In the genomic region with DNA sequence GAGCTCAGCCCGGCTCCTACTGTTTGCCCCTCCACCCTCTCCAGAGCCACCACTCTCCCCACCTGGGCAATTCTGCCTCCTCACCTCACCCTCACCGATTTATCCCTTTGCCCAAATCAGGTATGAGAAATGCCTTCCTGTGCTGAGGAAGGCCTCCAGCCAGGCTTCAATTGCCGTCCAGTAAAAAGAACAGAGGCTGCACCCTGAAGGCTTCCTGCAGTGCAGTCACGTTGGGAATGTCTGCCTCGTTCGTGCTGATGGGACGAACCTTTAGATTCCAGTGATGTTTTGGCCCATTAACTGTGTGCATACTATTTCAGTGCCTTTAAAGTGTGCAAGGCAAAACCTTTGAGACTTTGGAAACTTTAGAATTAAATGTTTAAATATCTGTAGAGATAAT, we compare ENCODE assay signal across 18 cellular contexts. TPM values are rescaled to one million over a fixed set of nuclear protein-coding genes. Genes with fewer than 3 reads are reported as not detected.
DNase-seq lines count a peak whose midpoint lies in the region; ATAC-seq, FAIRE-seq and TF ChIP-seq lines count a peak whose summit lies in the region.
"Had no signal": no experiment of that assay in that cellular context is flagged by ENCODE, and none has a peak within 500 bp of the region (broad histone marks: within the 10 kb centered on the region; RNA-seq: fewer than 3 reads in every experiment).

No MANE protein-coding gene starts in this region.

- H3K27me3 ChIP-seq in Caco-2 (replicated peaks; ENCODE audit: control insufficient read depth, insufficient read depth, low read length) (no peaks in the 10 kb centered on the region), K562 (ENCODE audit: control insufficient read depth in 2 of 2, insufficient read depth in 2 of 2, low read length in 2 of 2) (peaks cover 31 to 71% of the 10 kb centered on the region in 2 experiments), spleen (replicated peaks in 1 of 7) (no peaks in the 10 kb centered on the region), foreskin keratinocyte (peaks cover 10% of the 10 kb centered on the region), H9 (ENCODE audit: insufficient read depth, low read length) (no peaks in the 10 kb centered on the region)
- H3K27me3 ChIP-seq: BE2C had no signal

- no peak for TF ChIP-seq EP300 in K562 (IDR thresholded peaks at IDR 0.05; ENCODE audit: low read length)

- BruUV-seq in Caco-2 (replicated peaks; lab: Mats Ljungman, UMichigan) (no TSS peak), K562 (replicated peaks; lab: Mats Ljungman, UMichigan) (no TSS peak)

- peaks cover 27% of the 10 kb centered on the region for H3K4me1 Mint-ChIP-seq in Caco-2 (ENCODE audit: low read depth, unreplicated experiment)
- peaks cover 14% of the 10 kb centered on the region for H3K4me1 Mint-ChIP-seq in nephron progenitor cell
- peaks cover 0 to 2% of the 10 kb centered on the region in 2 experiments; a peak in 1 of 4 replicates for H3K4me1 Mint-ChIP-seq in H9
- H3K4me1 Mint-ChIP-seq: CD4-positive, CD25-positive, alpha-beta regulatory T cell; CD8-positive, alpha-beta memory T cell had no signal

- FAIRE-seq in K562 (lab: Jason Lieb, UNC), result no peak
- FAIRE-seq: D721Med had no signal

- no peak for TF ChIP-seq CTCF in Caco-2 (IDR thresholded peaks at IDR 0.05; ENCODE audit: insufficient read depth in 1 of 2, low read depth in 1 of 2, low read length in 1 of 2, severe bottlenecking in 1 of 2, unreplicated experiment in 1 of 2)
- TF ChIP-seq CTCF in K562 (IDR thresholded peaks at IDR 0.05 in 2 of 3, conservative IDR thresholded peaks at IDR 0.05 in 1 of 3; ENCODE audit: insufficient read depth in 2 of 3, low read depth in 1 of 3, low read length in 3 of 3), result no peak
- TF ChIP-seq CTCF in nephron progenitor cell (IDR thresholded peaks at IDR 0.05), result no peak
- TF ChIP-seq CTCF in spleen (IDR thresholded peaks at IDR 0.05 in 8 of 11, conservative IDR thresholded peaks at IDR 0.05 in 3 of 11), result no peak
- TF ChIP-seq CTCF in foreskin keratinocyte (conservative IDR thresholded peaks at IDR 0.05), result no peak
- TF ChIP-seq CTCF in H9 (conservative IDR thresholded peaks at IDR 0.05), result no peak

- no peak for TF ChIP-seq RAD21 in K562 (CRISPR knock-in tag; conservative IDR thresholded peaks at IDR 0.05 in 1 of 2, IDR thresholded peaks at IDR 0.05 in 1 of 2)

- no peak overlapping the region for H3T11ph ChIP-seq in H9 (ENCODE audit: low read length)

- H4K20me1 ChIP-seq in K562 (replicated peaks; ENCODE audit: control insufficient read depth, insufficient read depth, low read length) (no peaks in the 10 kb centered on the region), H9 (ENCODE audit: control insufficient read depth, insufficient read depth, insufficient read length) (no peaks in the 10 kb centered on the region)

- no peak overlapping the region for H2BK120ac ChIP-seq in H9 (ENCODE audit: low read depth, low read length, poor library complexity, severe bottlenecking)

- no peak for TF ChIP-seq POLR2A in K562 (conservative IDR thresholded peaks at IDR 0.05)
- no peak for TF ChIP-seq POLR2A in spleen (IDR thresholded peaks at IDR 0.05)

- H3K4me3 Mint-ChIP-seq in Caco-2 (ENCODE audit: unreplicated experiment), result no peak overlapping the region
- H3K4me3 Mint-ChIP-seq in nephron progenitor cell, result no peak overlapping the region
- H3K4me3 Mint-ChIP-seq in H9, result no peak overlapping the region
- H3K4me3 Mint-ChIP-seq: CD4-positive, CD25-positive, alpha-beta regulatory T cell; CD8-positive, alpha-beta memory T cell had no signal

- H3K9ac ChIP-seq in K562 (ENCODE audit: insufficient read depth in 1 of 2, low read depth in 2 of 2, low read length in 2 of 2) (no peak overlapping the region), H9 (ENCODE audit: extremely low read depth, insufficient read length, low read length) (no peak overlapping the region)

- H3K27me3 Mint-ChIP-seq in Caco-2 (ENCODE audit: insufficient read depth, unreplicated experiment), result no peaks in the 10 kb centered on the region
- H3K27me3 Mint-ChIP-seq in nephron progenitor cell (ENCODE audit: low read depth, poor library complexity), result peaks cover 4% of the 10 kb centered on the region
- no peaks in the 10 kb centered on the region; the same call in 1 of the 2 replicates for H3K27me3 Mint-ChIP-seq in H9 (ENCODE audit: low read depth)
- H3K27me3 Mint-ChIP-seq: CD4-positive, CD25-positive, alpha-beta regulatory T cell had no signal

- H2BK5ac ChIP-seq in H9 (ENCODE audit: insufficient read length, low read length), result no peak overlapping the region

- no peak overlapping the region for H3K18ac ChIP-seq in H9 (ENCODE audit: insufficient read length, low read depth, low read length)

- no peak overlapping the region for H2AK5ac ChIP-seq in H9 (ENCODE audit: insufficient read length, low read length)

- H3K14ac ChIP-seq in H9 (ENCODE audit: insufficient read depth, low read length), result no peak overlapping the region

- H2AFZ ChIP-seq in K562 (ENCODE audit: low read depth, low read length), result no peak overlapping the region
- H2AFZ ChIP-seq in H9 (ENCODE audit: low read length), result no peak overlapping the region

- H3K9me3 Mint-ChIP-seq in Caco-2 (ENCODE audit: unreplicated experiment), result no peaks in the 10 kb centered on the region
- no peaks in the 10 kb centered on the region for H3K9me3 Mint-ChIP-seq in nephron progenitor cell
- no peaks in the 10 kb centered on the region for H3K9me3 Mint-ChIP-seq in H9
- H3K9me3 Mint-ChIP-seq: CD4-positive, CD25-positive, alpha-beta regulatory T cell; CD8-positive, alpha-beta memory T cell had no signal

- H3K27ac Mint-ChIP-seq in Caco-2 (ENCODE audit: unreplicated experiment), result peak overlapping the region; percentile 51
- H3K27ac Mint-ChIP-seq in nephron progenitor cell, result peak overlapping the region; percentile 23
- no peak overlapping the region for H3K27ac Mint-ChIP-seq in H9
- H3K27ac Mint-ChIP-seq: CD4-positive, CD25-positive, alpha-beta regulatory T cell; CD8-positive, alpha-beta memory T cell had no signal

- in situ Hi-C loops in K562 (cut with MboI), result no loop called here

- no peak overlapping the region for H3K4me3 ChIP-seq in Caco-2 (ENCODE audit: low read depth, low read length)
- H3K4me3 ChIP-seq in K562, result no peak overlapping the region
- H3K4me3 ChIP-seq in spleen, result no peak overlapping the region

- H2BK12ac ChIP-seq in H9 (ENCODE audit: insufficient read length, low read depth, low read length), result no peak overlapping the region

- intact Hi-C loops in Caco-2 (cut with micrococcal nuclease; ENCODE audit: unreplicated experiment), result no loop called here
- intact Hi-C loops in K562 (cut with micrococcal nuclease), result no loop called here
- intact Hi-C loops in spleen (cut with DNase I; ENCODE audit: low total_unique reads), result no loop called here

- H2BK15ac ChIP-seq in H9 (ENCODE audit: low read depth, low read length), result no peak overlapping the region

- H3K23me2 ChIP-seq in H9 (ENCODE audit: insufficient read length, low read depth, low read length, poor library complexity, severe bottlenecking), result no peaks in the 10 kb centered on the region

- CTCF ChIA-PET in Caco-2 (lab: Charles Lee), result interaction anchor here (1.6 kb wide), 1 partner anchor 77 kb away, joined by 3 read pairs; no protein-coding TSS in a partner anchor
- CTCF ChIA-PET in K562 (lab: Yijun Ruan, JAX; ENCODE audit: low intra/inter-chr PET ratio), result no interaction called here

- H3K9me1 ChIP-seq in K562 (ENCODE audit: control insufficient read depth, insufficient read depth, low read length), result no peaks in the 10 kb centered on the region

- H3K27ac ChIP-seq in K562 (ENCODE audit: extremely low read depth, low read depth, low read length) (no peak overlapping the region), spleen (no peak overlapping the region), foreskin keratinocyte (no peak overlapping the region), H9 (ENCODE audit: insufficient read length, low read depth, low read length) (no peak overlapping the region)

- H3K4me1 ChIP-seq in Caco-2 (peaks cover 53% of the 10 kb centered on the region), K562 (replicated peaks in 1 of 2; ENCODE audit: control insufficient read depth in 2 of 2, insufficient read depth in 2 of 2, low read length in 2 of 2) (no peaks in the 10 kb centered on the region; a peak in 1 of 5 replicates), spleen (no peaks in the 10 kb centered on the region), foreskin keratinocyte (no peaks in the 10 kb centered on the region), H9 (ENCODE audit: insufficient read depth, low read length) (no peaks in the 10 kb centered on the region)
- H3K4me1 ChIP-seq: BE2C had no signal

- H3K36me3 ChIP-seq in Caco-2 (ENCODE audit: control insufficient read depth, insufficient read depth, low read length) (no peaks in the 10 kb centered on the region), K562 (ENCODE audit: control insufficient read depth, insufficient read depth, low read length) (no peaks in the 10 kb centered on the region), spleen (no peaks in the 10 kb centered on the region)
- H3K36me3 ChIP-seq: BE2C had no signal

- H3K36me3 Mint-ChIP-seq in Caco-2 (ENCODE audit: insufficient read depth, unreplicated experiment) (peaks cover 8% of the 10 kb centered on the region), nephron progenitor cell (ENCODE audit: low read depth) (no peaks in the 10 kb centered on the region), H9 (ENCODE audit: insufficient read depth in 1 of 3, low read depth in 3 of 3) (no peaks in the 10 kb centered on the region)
- H3K36me3 Mint-ChIP-seq: CD4-positive, CD25-positive, alpha-beta regulatory T cell; CD8-positive, alpha-beta memory T cell had no signal

- H3K4ac ChIP-seq in H9 (ENCODE audit: low read depth, low read length), result no peak overlapping the region

- POLR2A ChIA-PET in Caco-2 (lab: Charles Lee) (no interaction called here), K562 (lab: Yijun Ruan, JAX) (interaction anchor here (0.6 kb wide), 1 partner anchor 672 kb away, joined by 3 read pairs; no protein-coding TSS in a partner anchor)

- WGBS in K562 (ENCODE audit: insufficient coverage, low coverage, missing lambda C conversion rate), result 2% methylated on average over 7 of the region's 7 CpGs
- 76 to 86% (median 77%) methylated on average over 7 of the region's 7 CpGs for WGBS in spleen, 5 donors
- no CpG with 5 or more reads among the region's 7 CpGs for WGBS in H9 (ENCODE audit: extremely low coverage, insufficient read length, low lambda C conversion rate)

- no peaks in the 10 kb centered on the region for H3K79me1 ChIP-seq in H9 (ENCODE audit: insufficient read depth, low read depth, low read length, poor library complexity, severe bottlenecking)

- H3K4me2 ChIP-seq in K562 (ENCODE audit: insufficient read depth, low read length) (no peak overlapping the region), H9 (ENCODE audit: insufficient read depth, insufficient read length, low read length) (no peak overlapping the region)

- no peak overlapping the region for H3K23ac ChIP-seq in H9 (ENCODE audit: insufficient read length, low read depth, low read length)

- no peak for DNase-seq in Caco-2
- no peak for DNase-seq in K562 (ENCODE audit: extremely low read depth in 1 of 4, low spot score in 3 of 4)
- DNase-seq in nephron progenitor cell, result no peak
- peak; percentile 47 for DNase-seq in spleen
- no peak for DNase-seq in foreskin keratinocyte
- DNase-seq in H9, result no peak
- DNase-seq: BE2C; C1 segment of cervical spinal cord; CD4-positive, CD25-positive, alpha-beta regulatory T cell; CD8-positive, alpha-beta memory T cell; COR-L47; GDM1; GOT3; H7; KBM-7 had no signal

- no peak overlapping the region for H3K56ac ChIP-seq in H9 (ENCODE audit: insufficient read length, low read depth, low read length)

- no peak for ATAC-seq in K562
- ATAC-seq in foreskin keratinocyte, result no peak
- no peak for ATAC-seq in GM19452 (IDR thresholded peaks at IDR 0.05; ENCODE audit: unreplicated experiment)

- no peak overlapping the region for H4K5ac ChIP-seq in H9 (ENCODE audit: insufficient read length, low read depth, low read length)

- H3K9me3 ChIP-seq in Caco-2, result no peaks in the 10 kb centered on the region
- no peaks in the 10 kb centered on the region for H3K9me3 ChIP-seq in K562 (replicated peaks; ENCODE audit: control insufficient read depth, insufficient read depth, low read depth, low read length)
- H3K9me3 ChIP-seq in spleen, result no peaks in the 10 kb centered on the region
- no peaks in the 10 kb centered on the region for H3K9me3 ChIP-seq in H9 (ENCODE audit: control insufficient read depth, low read depth, low read length)
- H3K9me3 ChIP-seq: BE2C had no signal

- no peak overlapping the region for H4K91ac ChIP-seq in H9 (ENCODE audit: insufficient read length, low read depth, low read length)

- H4K8ac ChIP-seq in H9 (replicated peaks; ENCODE audit: insufficient read length, low read depth, low read length), result no peak overlapping the region

- no peaks in the 10 kb centered on the region for H3K79me2 ChIP-seq in K562 (ENCODE audit: control insufficient read depth, insufficient read depth, low read length)
- no peaks in the 10 kb centered on the region for H3K79me2 ChIP-seq in H9 (ENCODE audit: insufficient read depth, low read length)

- H2BK20ac ChIP-seq in H9 (ENCODE audit: low read depth, low read length, poor library complexity, severe bottlenecking), result no peak overlapping the region

RNA-seq across cellular contexts. Expression of gene ATP6V1C2, which starts 34.2 kb away (rescaled TPM):
- total RNA-seq in Caco-2 (2022) (4.2 and 4.8 TPM in 2 replicates), K562 (2014; rRNA removed) (not detected in 2 replicates), K562 (2014; rRNA removed; fragmentation: Illumina TruSeq; extraction: Trizol) (not detected in 2 replicates), K562 (2015; rRNA removed; fragmentation: Illumina TruSeq; extraction: Trizol) (not detected in 2 replicates), K562 (2021) (0.09 TPM in 1 of 2 replicates, not detected in the other), spleen (1 to 10 TPM in 2 of 7 donors, under 1 TPM in 2, not detected in 3; 0.23 to 9.2 (median 0.93) TPM), foreskin keratinocyte (0.07 TPM in 2 replicates), H9 (2021) (0.72 and 1.2 TPM in 2 replicates)
- 0.16 TPM in 1 of 2 replicates, not detected in the other for total RNA-seq in K562 (2011; cell fraction: chromatin; rRNA removed; ENCODE audit: low replicate concordance)
- not detected in 2 replicates for total RNA-seq in K562 (2011; cell fraction: nucleolus; rRNA removed)
- not detected in 2 replicates for total RNA-seq in K562 (2011; cell fraction: nucleoplasm; rRNA removed)
- polyA plus RNA-seq in K562 (2011; rRNA removed) (0.04 and 0.10 TPM in 2 replicates), K562 (2014; fragmentation: Illumina TruSeq; extraction: Trizol) (not detected in 2 replicates), K562 (2014; fragmentation: Nextera tagmentation; extraction: Ambion mirVana) (under 1 TPM; 0.28 to 0.31 TPM), K562 (2014; rRNA removed) (0.01 and 0.13 TPM in 2 replicates), spleen (under 1 TPM; 0.45 to 0.70 (median 0.54) TPM), foreskin keratinocyte (0.13 and 0.16 TPM in 2 replicates)
- polyA plus RNA-seq in K562 (2011; cell fraction: cytosol; rRNA removed), result not detected in 2 replicates
- polyA plus RNA-seq in K562 (2011; cell fraction: nucleus; rRNA removed), result 0.17 and 0.27 TPM in 2 replicates
- 1.0 and 1.5 TPM in 2 replicates for polyA plus RNA-seq in K562 (2012)
- not detected in 2 replicates for polyA minus RNA-seq in K562 (2011; rRNA and poly(A)+ RNA removed)
- 3.1 TPM in 1 of 2 replicates, not detected in the other for polyA minus RNA-seq in K562 (2011; cell fraction: cytosol; rRNA and poly(A)+ RNA removed)
- 0.40 TPM in 1 of 2 replicates, not detected in the other for polyA minus RNA-seq in K562 (2011; cell fraction: nucleus; rRNA and poly(A)+ RNA removed)
- total RNA-seq: CD4-positive, CD25-positive, alpha-beta regulatory T cell; HT-29 had no signal

RNA-seq across cellular contexts. Expression of gene PDIA6, which starts 57.0 kb away (rescaled TPM):
- total RNA-seq in Caco-2 (2022) (379 and 384 TPM in 2 replicates), K562 (2014; rRNA removed) (171 and 185 TPM in 2 replicates), K562 (2014; rRNA removed; fragmentation: Illumina TruSeq; extraction: Trizol) (226 and 229 TPM in 2 replicates), K562 (2015; rRNA removed; fragmentation: Illumina TruSeq; extraction: Trizol) (226 and 233 TPM in 2 replicates), K562 (2021) (196 and 198 TPM in 2 replicates), spleen (100 to 1,000 TPM; 100 to 164 (median 131) TPM), foreskin keratinocyte (347 and 395 TPM in 2 replicates), H9 (2021) (296 and 301 TPM in 2 replicates)
- 169 and 243 TPM in 2 replicates for total RNA-seq in K562 (2011; cell fraction: chromatin; rRNA removed; ENCODE audit: low replicate concordance)
- 249 and 253 TPM in 2 replicates for total RNA-seq in K562 (2011; cell fraction: nucleolus; rRNA removed)
- total RNA-seq in K562 (2011; cell fraction: nucleoplasm; rRNA removed), result 314 and 381 TPM in 2 replicates
- polyA plus RNA-seq in K562 (2011; rRNA removed) (184 and 234 TPM in 2 replicates), K562 (2014; fragmentation: Illumina TruSeq; extraction: Trizol) (218 and 268 TPM in 2 replicates), K562 (2014; fragmentation: Nextera tagmentation; extraction: Ambion mirVana) (100 to 1,000 TPM; 166 to 257 TPM), K562 (2014; rRNA removed) (189 and 200 TPM in 2 replicates), spleen (10 to 100 TPM; 29.7 to 60.5 (median 56.0) TPM), foreskin keratinocyte (299 and 317 TPM in 2 replicates)
- 78.8 and 175 TPM in 2 replicates for polyA plus RNA-seq in K562 (2011; cell fraction: cytosol; rRNA removed)
- 44.2 and 80.3 TPM in 2 replicates for polyA plus RNA-seq in K562 (2011; cell fraction: nucleus; rRNA removed)
- 231 and 241 TPM in 2 replicates for polyA plus RNA-seq in K562 (2012)
- polyA minus RNA-seq in K562 (2011; rRNA and poly(A)+ RNA removed), result 211 and 234 TPM in 2 replicates
- polyA minus RNA-seq in K562 (2011; cell fraction: cytosol; rRNA and poly(A)+ RNA removed), result 74.0 and 79.4 TPM in 2 replicates
- 19.8 and 37.5 TPM in 2 replicates for polyA minus RNA-seq in K562 (2011; cell fraction: nucleus; rRNA and poly(A)+ RNA removed)

Comparison
In these comparisons a context has a peak if more than half of its experiments do, and no peak if none do; other contexts are left out.
1. H3K27ac Mint-ChIP-seq: peak in Caco-2 (single experiment) and nephron progenitor cell (single experiment); none in H9 (0 of 3).